8 cellular contexts compared by ENCODE assay signal in genomic region chr21:35048706-35049617, GRCh38. TPM values are rescaled to one million over a fixed set of nuclear protein-coding genes. Genes with fewer than 3 reads are reported as not detected.
DNase-seq lines count a peak whose midpoint lies in the region; ATAC-seq and TF ChIP-seq lines count a peak whose summit lies in the region.

Gene RUNX1 (minus strand): TSS chr21:35049302.

- ATAC-seq in HG02623 (IDR thresholded peaks at IDR 0.05; ENCODE audit: unreplicated experiment) (peak; percentile 51), aorta (ENCODE audit: low FRiP score) (no peak)

- H3K27ac ChIP-seq in esophagus (ENCODE audit: low read depth in 2 of 2, low read length in 1 of 2) (peak within 1 kb of the TSS; percentile 58 to 62), aorta (ENCODE audit: low read depth in 1 of 2, low read length in 2 of 2) (peak within 1 kb of the TSS; percentile 18 to 42), uterus (no peak within 1 kb of the TSS)

- TF ChIP-seq CTCF in GM12875 (IDR thresholded peaks at IDR 0.05; ENCODE audit: borderline replicate concordance, insufficient read depth, low read depth, low read length) (no peak), uterus (IDR thresholded peaks at IDR 0.05) (no peak)

- H3K36me3 ChIP-seq in esophagus (ENCODE audit: control insufficient read depth in 2 of 2, insufficient read depth in 2 of 2, low read length in 1 of 2) (no peaks in the 10 kb centered on the region), aorta (ENCODE audit: control insufficient read depth in 1 of 2, insufficient read depth in 2 of 2, low read length in 1 of 2) (no peaks in the 10 kb centered on the region), uterus (no peaks in the 10 kb centered on the region)

- H3K4me1 ChIP-seq in esophagus (ENCODE audit: control insufficient read depth in 2 of 2, insufficient read depth in 2 of 2, low read length in 1 of 2) (peaks cover 0 to 8% of the 10 kb centered on the region in 2 donors), aorta (ENCODE audit: control insufficient read depth in 1 of 2, insufficient read depth in 2 of 2, low read length in 2 of 2) (peaks cover 0 to 7% of the 10 kb centered on the region in 2 donors), uterus (no peaks in the 10 kb centered on the region)

- intact Hi-C loops in posterior vena cava (cut with DNase I) (no loop called here), aorta (cut with DNase I) (no loop called here), uterus (cut with DNase I; ENCODE audit: low total_unique reads) (no loop called here)

- H3K4me3 ChIP-seq in GM12875 (ENCODE audit: low read depth, low read length) (peak within 1 kb of the TSS; percentile 56), esophagus (ENCODE audit: low read depth in 1 of 2, low read length in 2 of 2) (peak within 1 kb of the TSS; percentile 27 to 28), aorta (ENCODE audit: low read length in 2 of 2) (no peak within 1 kb of the TSS), uterus (no peak within 1 kb of the TSS)

- H3K27me3 ChIP-seq in esophagus (ENCODE audit: control insufficient read depth in 1 of 2, insufficient read depth in 2 of 2, low read length in 2 of 2) (no peaks in the 10 kb centered on the region), aorta (ENCODE audit: control insufficient read depth in 1 of 2, insufficient read depth in 2 of 2, low read length in 1 of 2) (no peaks in the 10 kb centered on the region), uterus (no peaks in the 10 kb centered on the region)

- 70 to 74% methylated on average over 14 of the region's 14 CpGs for WGBS in esophagus, 2 donors
- 73 to 75% methylated on average over 14 of the region's 14 CpGs for WGBS in aorta, 2 donors

- H3K9me3 ChIP-seq in esophagus (ENCODE audit: control insufficient read depth in 2 of 2, insufficient read depth in 1 of 2, low read depth in 1 of 2, low read length in 1 of 2) (no peaks in the 10 kb centered on the region), aorta (ENCODE audit: control insufficient read depth, low read length) (no peaks in the 10 kb centered on the region), uterus (no peaks in the 10 kb centered on the region)

- TF ChIP-seq POLR2A in uterus (IDR thresholded peaks at IDR 0.05): no peak

- peak; percentile 61 for DNase-seq in NCI-H226
- peak; percentile 60 to 67 for DNase-seq in activated CD8-positive, alpha-beta memory T cell treated with anti-CD3 and anti-CD28 coated beads for 4 hours (ENCODE audit: low read depth in 2 of 2)
- peak; percentile 62 for DNase-seq in posterior vena cava (ENCODE audit: low spot score)
- peak in 1 of 2 donors; percentile 79 for DNase-seq in aorta
- DNase-seq in uterus: no peak

RNA-seq across cellular contexts. Expression of gene RUNX1, which starts in this region (rescaled TPM):
- polyA plus RNA-seq in esophagus: 1 to 10 TPM; 4.4 to 6.4 TPM
- 10 to 100 TPM; 39.6 to 59.3 TPM for total RNA-seq in posterior vena cava
- 100 to 1,000 TPM in 1 of 2 donors, 10 to 100 TPM in 1; 58.2 to 128 TPM for total RNA-seq in aorta
- 1 to 10 TPM; 2.9 to 5.0 TPM for polyA plus RNA-seq in aorta
- total RNA-seq in uterus: 10 to 100 TPM in 1 of 4 donors, 1 to 10 TPM in 2, under 1 TPM in 1; under 0.01 to 13.2 (median 8.7) TPM

Comparison
In these comparisons a context has a peak if more than half of its experiments do, and no peak if none do; other contexts are left out.
1. H3K4me3 ChIP-seq: peak in GM12875 (single experiment) and esophagus (2 of 2); none in aorta (0 of 2) and uterus (0 of 2).
2. DNase-seq: peak in NCI-H226 (single experiment), activated CD8-positive, alpha-beta memory T cell treated with anti-CD3 and anti-CD28 coated beads for 4 hours (2 of 2) and posterior vena cava (single experiment); none in uterus (0 of 2).
3. H3K27ac ChIP-seq: peak in esophagus (2 of 2) and aorta (2 of 2); none in uterus (0 of 2).